ENCODE assay signal across 8 cellular contexts in the genomic region with DNA sequence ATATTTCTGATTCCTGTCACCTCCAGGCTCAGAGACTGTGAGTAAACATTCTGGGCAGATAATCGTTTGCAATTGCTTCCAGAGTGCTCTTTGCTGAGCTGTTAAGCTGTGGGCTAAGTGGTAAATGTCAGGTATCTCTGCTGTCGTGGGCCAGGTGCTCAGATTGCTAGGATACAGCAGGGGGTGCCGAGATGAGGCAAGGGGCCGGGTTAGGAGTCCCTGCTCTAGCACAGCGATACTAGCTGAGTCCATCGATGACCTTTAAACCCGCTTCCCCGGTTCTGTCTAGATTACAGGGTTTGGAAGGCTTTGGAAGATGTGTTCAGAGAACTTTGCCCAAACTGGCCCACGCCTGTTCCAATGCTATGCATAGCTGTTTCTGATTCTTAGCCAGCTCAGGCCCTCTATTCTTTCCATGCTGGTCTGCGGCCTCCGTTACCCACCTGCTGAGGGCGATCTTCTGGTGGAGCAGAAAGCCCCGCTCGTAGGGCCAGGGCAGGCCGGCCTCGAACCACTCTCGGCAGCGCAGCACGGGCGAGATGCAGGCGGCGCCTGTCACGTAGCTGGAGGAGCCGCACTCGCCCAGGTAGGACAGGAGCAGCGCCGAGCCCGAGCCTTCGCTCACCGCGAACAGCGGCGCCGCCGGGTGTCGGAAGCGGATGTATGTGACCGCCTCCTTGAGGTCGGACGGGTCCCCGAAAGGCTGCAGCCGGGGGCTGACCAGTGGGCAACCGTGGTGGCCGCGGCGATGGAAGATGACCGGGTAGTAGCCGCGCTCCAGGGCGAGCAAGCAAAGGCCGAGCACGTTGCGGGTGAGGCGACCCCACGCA. TPM values are rescaled to one million over a fixed set of nuclear protein-coding genes. Genes with fewer than 3 reads are reported as not detected.
DNase-seq lines count a peak whose midpoint lies in the region; TF ChIP-seq lines count a peak whose summit lies in the region.

No MANE protein-coding gene starts in this region.

- intact Hi-C loops in activated T-helper 1 cell treated with anti-CD3 and anti-CD28 coated beads, Interleukin-12 subunit alpha, Interleukin-12 subunit beta, Interleukin-2, Interleukin-4 antibody, amounts not matched to agents 30 ng/mL and 10 ng/mL and 1 ng/mL, durations not matched to agents 14 hours and 24 hours and 36 hours (cut with micrococcal nuclease), result loop anchor here (1.0 to 5.0 kb wide), 8 partner anchors 176 to 615 kb away; a partner anchor contains a TSS

- H3K9me3 Mint-ChIP-seq in H9, result no peaks in the 10 kb centered on the region; a peak in 1 of 5 replicates
- no peaks in the 10 kb centered on the region for H3K9me3 Mint-ChIP-seq in activated T-helper 1 cell treated with anti-CD3 and anti-CD28 coated beads, Interleukin-12 subunit alpha, Interleukin-12 subunit beta, Interleukin-2, Interleukin-4 antibody, amounts not matched to agents 30 ng/mL and 10 ng/mL and 1 ng/mL, durations not matched to agents 14 hours and 24 hours and 36 hours
- H3K9me3 Mint-ChIP-seq in progenitor cell of endocrine pancreas (ENCODE audit: low read depth), result no peaks in the 10 kb centered on the region

- H3K36me3 Mint-ChIP-seq in H9 (ENCODE audit: insufficient read depth in 1 of 3, low read depth in 3 of 3) (peaks cover 0 to 5% (median 5%) of the 10 kb centered on the region in 3 experiments; a peak in 5 of 7 replicates), progenitor cell of endocrine pancreas (ENCODE audit: insufficient read depth) (peaks cover 3% of the 10 kb centered on the region)
- peaks cover 23% of the 10 kb centered on the region for H3K36me3 Mint-ChIP-seq in activated T-helper 1 cell treated with anti-CD3 and anti-CD28 coated beads, Interleukin-12 subunit alpha, Interleukin-12 subunit beta, Interleukin-2, Interleukin-4 antibody, amounts not matched to agents 30 ng/mL and 10 ng/mL and 1 ng/mL, durations not matched to agents 14 hours and 24 hours and 36 hours (ENCODE audit: low read depth)

- TF ChIP-seq CTCF in H9 (conservative IDR thresholded peaks at IDR 0.05) (peak; percentile 48; the same call in 2 of the 3 replicates), cardiac muscle cell (IDR thresholded peaks at IDR 0.05; ENCODE audit: low read depth, low read length) (peak; percentile 2), progenitor cell of endocrine pancreas (IDR thresholded peaks at IDR 0.05; ENCODE audit: unreplicated experiment) (peak; percentile 28)

- no peak overlapping the region for H2BK12ac ChIP-seq in H9 (ENCODE audit: insufficient read length, low read depth, low read length)

- no peak overlapping the region for H3T11ph ChIP-seq in H9 (ENCODE audit: low read length)

- no peak overlapping the region for H3K18ac ChIP-seq in H9 (ENCODE audit: insufficient read length, low read depth, low read length)

- H3K36me3 ChIP-seq in BLaER1 treated with 17β-estradiol and CSF1 and Interleukin-3, amounts not matched to agents 10 nM and 100 nM, result peaks cover 0 to 17% (median 4%) of the 10 kb centered on the region in 11 experiments; a peak in 6 of 22 replicates
- no peaks in the 10 kb centered on the region for H3K36me3 ChIP-seq in cardiac muscle cell

- no peak overlapping the region for H2BK120ac ChIP-seq in H9 (ENCODE audit: low read depth, low read length, poor library complexity, severe bottlenecking)

- no peak overlapping the region for H2BK20ac ChIP-seq in H9 (ENCODE audit: low read depth, low read length, poor library complexity, severe bottlenecking)

- peaks cover 4 to 52% (median 21%) of the 10 kb centered on the region in 11 experiments; a peak in 16 of 22 replicates for H4K20me1 ChIP-seq in BLaER1 treated with 17β-estradiol and CSF1 and Interleukin-3, amounts not matched to agents 10 nM and 100 nM
- no peaks in the 10 kb centered on the region for H4K20me1 ChIP-seq in H9 (ENCODE audit: control insufficient read depth, insufficient read depth, insufficient read length)

- H3K14ac ChIP-seq in H9 (ENCODE audit: insufficient read depth, low read length), result no peak overlapping the region

- H3K4me1 ChIP-seq in BLaER1 treated with 17β-estradiol and CSF1 and Interleukin-3, amounts not matched to agents 10 nM and 100 nM, result peaks cover 65 to 76% (median 67%) of the 10 kb centered on the region in 10 experiments
- no peaks in the 10 kb centered on the region for H3K4me1 ChIP-seq in H9 (ENCODE audit: insufficient read depth, low read length)
- H3K4me1 ChIP-seq in cardiac muscle cell (ENCODE audit: low read depth), result peaks cover 6% of the 10 kb centered on the region

- peaks cover 21% of the 10 kb centered on the region for H3K23me2 ChIP-seq in H9 (ENCODE audit: insufficient read length, low read depth, low read length, poor library complexity, severe bottlenecking)

- no peak overlapping the region for H3K4ac ChIP-seq in H9 (ENCODE audit: low read depth, low read length)

- H2BK15ac ChIP-seq in H9 (ENCODE audit: low read depth, low read length), result no peak overlapping the region

- H3K56ac ChIP-seq in H9 (ENCODE audit: insufficient read length, low read depth, low read length), result no peak overlapping the region

- peak; percentile 82 for DNase-seq in H9
- peak; percentile 87 for DNase-seq in NCI-H748 treated with DMSO at 0.1 percent for 48 hours (lab: John Stamatoyannopoulos, UW)
- peak; percentile 62 for DNase-seq in activated T-helper 1 cell treated with anti-CD3 and anti-CD28 coated beads, Interleukin-12 subunit alpha, Interleukin-12 subunit beta, Interleukin-2, Interleukin-4 antibody, amounts not matched to agents 30 ng/mL and 10 ng/mL and 1 ng/mL, durations not matched to agents 14 hours and 24 hours and 36 hours (ENCODE audit: low spot score)
- DNase-seq in cardiac muscle cell (ENCODE audit: low read depth in 1 of 2, low spot score in 1 of 2), result peak in 1 of 2 donors; percentile 46
- DNase-seq in progenitor cell of endocrine pancreas (ENCODE audit: low spot score, unreplicated experiment), result no peak
- no peak for DNase-seq in pons (ENCODE audit: low spot score)
- DNase-seq in GF-D8 (lab: John Stamatoyannopoulos, UW), result no peak

- H3K4me3 ChIP-seq in BLaER1 treated with 17β-estradiol and CSF1 and Interleukin-3, amounts not matched to agents 10 nM and 100 nM, result peak overlapping the region; percentile 74 to 89 (median 78)
- peak overlapping the region; percentile 49 for H3K4me3 ChIP-seq in cardiac muscle cell

- H2BK5ac ChIP-seq in H9 (ENCODE audit: insufficient read length, low read length), result no peak overlapping the region

- no peaks in the 10 kb centered on the region for H3K27me3 ChIP-seq in BLaER1 treated with 17β-estradiol and CSF1 and Interleukin-3, amounts not matched to agents 10 nM and 100 nM
- H3K27me3 ChIP-seq in H9 (ENCODE audit: insufficient read depth, low read length) (peaks cover 8% of the 10 kb centered on the region; the same call in 1 of the 2 replicates), cardiac muscle cell (peaks cover 28% of the 10 kb centered on the region)

- H3K27ac Mint-ChIP-seq in H9, result no peak overlapping the region
- peak overlapping the region; percentile 89 for H3K27ac Mint-ChIP-seq in activated T-helper 1 cell treated with anti-CD3 and anti-CD28 coated beads, Interleukin-12 subunit alpha, Interleukin-12 subunit beta, Interleukin-2, Interleukin-4 antibody, amounts not matched to agents 30 ng/mL and 10 ng/mL and 1 ng/mL, durations not matched to agents 14 hours and 24 hours and 36 hours
- H3K27ac Mint-ChIP-seq in progenitor cell of endocrine pancreas, result peak overlapping the region; percentile 79

- peak overlapping the region; percentile 41 to 89 (median 86) for H3K27ac ChIP-seq in BLaER1 treated with 17β-estradiol and CSF1 and Interleukin-3, amounts not matched to agents 10 nM and 100 nM
- H3K27ac ChIP-seq in H9 (ENCODE audit: insufficient read length, low read depth, low read length) (no peak overlapping the region), cardiac muscle cell (no peak overlapping the region)

- no peak overlapping the region for H4K5ac ChIP-seq in H9 (ENCODE audit: insufficient read length, low read depth, low read length)

- no peak overlapping the region for H2AFZ ChIP-seq in H9 (ENCODE audit: low read length)

- no peak overlapping the region for H2AK5ac ChIP-seq in H9 (ENCODE audit: insufficient read length, low read length)

- no peak overlapping the region for H3K23ac ChIP-seq in H9 (ENCODE audit: insufficient read length, low read depth, low read length)

- H3K9ac ChIP-seq in BLaER1 treated with 17β-estradiol and CSF1 and Interleukin-3, amounts not matched to agents 10 nM and 100 nM, result peak overlapping the region; percentile 79 to 94 (median 83)
- H3K9ac ChIP-seq in H9 (ENCODE audit: extremely low read depth, insufficient read length, low read length), result no peak overlapping the region

- H3K9me3 ChIP-seq in BLaER1 treated with 17β-estradiol and CSF1 and Interleukin-3, amounts not matched to agents 10 nM and 100 nM (replicated peaks in 1 of 11), result no peaks in the 10 kb centered on the region
- H3K9me3 ChIP-seq in H9 (ENCODE audit: control insufficient read depth, low read depth, low read length), result no peaks in the 10 kb centered on the region
- no peaks in the 10 kb centered on the region for H3K9me3 ChIP-seq in cardiac muscle cell (ENCODE audit: low read depth)

- H3K79me1 ChIP-seq in H9 (ENCODE audit: insufficient read depth, low read depth, low read length, poor library complexity, severe bottlenecking), result no peaks in the 10 kb centered on the region

- H3K4me1 Mint-ChIP-seq in H9 (peaks cover 13 to 16% of the 10 kb centered on the region in 2 experiments), progenitor cell of endocrine pancreas (ENCODE audit: low read depth) (peaks cover 13% of the 10 kb centered on the region)
- H3K4me1 Mint-ChIP-seq in activated T-helper 1 cell treated with anti-CD3 and anti-CD28 coated beads, Interleukin-12 subunit alpha, Interleukin-12 subunit beta, Interleukin-2, Interleukin-4 antibody, amounts not matched to agents 30 ng/mL and 10 ng/mL and 1 ng/mL, durations not matched to agents 14 hours and 24 hours and 36 hours (ENCODE audit: low read depth), result peaks cover 20% of the 10 kb centered on the region

- H4K8ac ChIP-seq in H9 (replicated peaks; ENCODE audit: insufficient read length, low read depth, low read length), result no peak overlapping the region

- no peaks in the 10 kb centered on the region for H3K79me2 ChIP-seq in H9 (ENCODE audit: insufficient read depth, low read length)

- H3K4me2 ChIP-seq in BLaER1 treated with 17β-estradiol and CSF1 and Interleukin-3, amounts not matched to agents 10 nM and 100 nM, result peak overlapping the region; percentile 94 to 100 (median 96)
- peak overlapping the region; percentile 77 for H3K4me2 ChIP-seq in H9 (ENCODE audit: insufficient read depth, insufficient read length, low read length)

- H3K27me3 Mint-ChIP-seq in H9 (ENCODE audit: low read depth), result peaks cover 51% of the 10 kb centered on the region
- peaks cover 1% of the 10 kb centered on the region for H3K27me3 Mint-ChIP-seq in activated T-helper 1 cell treated with anti-CD3 and anti-CD28 coated beads, Interleukin-12 subunit alpha, Interleukin-12 subunit beta, Interleukin-2, Interleukin-4 antibody, amounts not matched to agents 30 ng/mL and 10 ng/mL and 1 ng/mL, durations not matched to agents 14 hours and 24 hours and 36 hours (ENCODE audit: insufficient read depth)
- H3K27me3 Mint-ChIP-seq in progenitor cell of endocrine pancreas, result peaks cover 50% of the 10 kb centered on the region

- H3K4me3 Mint-ChIP-seq in H9 (peak overlapping the region; percentile 68 to 86), progenitor cell of endocrine pancreas (ENCODE audit: low read depth) (peak overlapping the region; percentile 66)
- peak overlapping the region; percentile 93 for H3K4me3 Mint-ChIP-seq in activated T-helper 1 cell treated with anti-CD3 and anti-CD28 coated beads, Interleukin-12 subunit alpha, Interleukin-12 subunit beta, Interleukin-2, Interleukin-4 antibody, amounts not matched to agents 30 ng/mL and 10 ng/mL and 1 ng/mL, durations not matched to agents 14 hours and 24 hours and 36 hours

- H4K91ac ChIP-seq in H9 (ENCODE audit: insufficient read length, low read depth, low read length), result no peak overlapping the region

- no CpG with 5 or more reads among the region's 55 CpGs for WGBS in H9 (ENCODE audit: extremely low coverage, insufficient read length, low lambda C conversion rate)

RNA-seq across cellular contexts. Expression of a gene that starts 1.0 kb away (rescaled TPM):
- total RNA-seq in H9 (2021) (1.7 and 2.5 TPM in 2 replicates), cardiac muscle cell (5.8 and 7.2 TPM in 2 replicates), progenitor cell of endocrine pancreas (5.3 and 5.4 TPM in 2 replicates)
- 18.5 and 19.5 TPM in 2 replicates for total RNA-seq in activated T-helper 1 cell treated with anti-CD3 and anti-CD28 coated beads, Interleukin-12 subunit alpha, Interleukin-12 subunit beta, Interleukin-2, Interleukin-4 antibody, amounts not matched to agents 30 ng/mL and 10 ng/mL and 1 ng/mL, durations not matched to agents 14 hours and 24 hours and 36 hours
- 4.8 and 5.3 TPM in 2 replicates for polyA plus RNA-seq in cardiac muscle cell

RNA-seq across cellular contexts. Expression of a gene that starts 2.6 kb away (rescaled TPM):
- total RNA-seq in H9 (2021) (27.1 and 28.1 TPM in 2 replicates), cardiac muscle cell (100 and 105 TPM in 2 replicates), progenitor cell of endocrine pancreas (39.7 and 40.2 TPM in 2 replicates)
- total RNA-seq in activated T-helper 1 cell treated with anti-CD3 and anti-CD28 coated beads, Interleukin-12 subunit alpha, Interleukin-12 subunit beta, Interleukin-2, Interleukin-4 antibody, amounts not matched to agents 30 ng/mL and 10 ng/mL and 1 ng/mL, durations not matched to agents 14 hours and 24 hours and 36 hours, result 67.4 and 71.8 TPM in 2 replicates
- polyA plus RNA-seq in cardiac muscle cell, result 102 and 104 TPM in 2 replicates

RNA-seq across cellular contexts. Expression of a gene that starts 23.6 kb away (rescaled TPM):
- total RNA-seq in H9 (2021) (47.0 and 47.4 TPM in 2 replicates), cardiac muscle cell (35.5 and 52.1 TPM in 2 replicates), progenitor cell of endocrine pancreas (51.6 and 54.9 TPM in 2 replicates)
- total RNA-seq in activated T-helper 1 cell treated with anti-CD3 and anti-CD28 coated beads, Interleukin-12 subunit alpha, Interleukin-12 subunit beta, Interleukin-2, Interleukin-4 antibody, amounts not matched to agents 30 ng/mL and 10 ng/mL and 1 ng/mL, durations not matched to agents 14 hours and 24 hours and 36 hours, result 81.0 and 87.5 TPM in 2 replicates
- 37.5 and 50.5 TPM in 2 replicates for polyA plus RNA-seq in cardiac muscle cell

RNA-seq across cellular contexts. Expression of a gene that starts 27.1 kb away (rescaled TPM):
- total RNA-seq in H9 (2021) (21.6 and 24.2 TPM in 2 replicates), cardiac muscle cell (7.5 and 12.7 TPM in 2 replicates), progenitor cell of endocrine pancreas (22.8 and 27.5 TPM in 2 replicates)
- 45.8 and 46.2 TPM in 2 replicates for total RNA-seq in activated T-helper 1 cell treated with anti-CD3 and anti-CD28 coated beads, Interleukin-12 subunit alpha, Interleukin-12 subunit beta, Interleukin-2, Interleukin-4 antibody, amounts not matched to agents 30 ng/mL and 10 ng/mL and 1 ng/mL, durations not matched to agents 14 hours and 24 hours and 36 hours
- polyA plus RNA-seq in cardiac muscle cell, result 6.3 and 7.4 TPM in 2 replicates

RNA-seq across cellular contexts. Expression of a gene that starts 56.9 kb away (rescaled TPM):
- total RNA-seq in H9 (2021) (2.3 and 2.6 TPM in 2 replicates), cardiac muscle cell (127 and 243 TPM in 2 replicates), progenitor cell of endocrine pancreas (0.27 TPM in 1 of 2 replicates, not detected in the other)
- total RNA-seq in activated T-helper 1 cell treated with anti-CD3 and anti-CD28 coated beads, Interleukin-12 subunit alpha, Interleukin-12 subunit beta, Interleukin-2, Interleukin-4 antibody, amounts not matched to agents 30 ng/mL and 10 ng/mL and 1 ng/mL, durations not matched to agents 14 hours and 24 hours and 36 hours, result 5.1 and 6.4 TPM in 2 replicates
- 163 and 255 TPM in 2 replicates for polyA plus RNA-seq in cardiac muscle cell

Comparison
In these comparisons a context has a peak if more than half of its experiments do, and no peak if none do; other contexts are left out.
1. H3K27ac ChIP-seq: peak in BLaER1 treated with 17β-estradiol and CSF1 and Interleukin-3, amounts not matched to agents 10 nM and 100 nM (11 of 11); none in H9 (single experiment) and cardiac muscle cell (single experiment).
2. DNase-seq: peak in H9 (single experiment), NCI-H748 treated with DMSO at 0.1 percent for 48 hours (single experiment) and activated T-helper 1 cell treated with anti-CD3 and anti-CD28 coated beads, Interleukin-12 subunit alpha, Interleukin-12 subunit beta, Interleukin-2, Interleukin-4 antibody, amounts not matched to agents 30 ng/mL and 10 ng/mL and 1 ng/mL, durations not matched to agents 14 hours and 24 hours and 36 hours (single experiment); none in progenitor cell of endocrine pancreas (single experiment), pons (single experiment) and GF-D8 (single experiment).
3. H3K27ac Mint-ChIP-seq: peak in activated T-helper 1 cell treated with anti-CD3 and anti-CD28 coated beads, Interleukin-12 subunit alpha, Interleukin-12 subunit beta, Interleukin-2, Interleukin-4 antibody, amounts not matched to agents 30 ng/mL and 10 ng/mL and 1 ng/mL, durations not matched to agents 14 hours and 24 hours and 36 hours (single experiment) and progenitor cell of endocrine pancreas (single experiment); none in H9 (0 of 3).
4. Peak in every context shown above with its lines, with median percentiles within 50 percentile points of each other: H3K4me3 Mint-ChIP-seq and CTCF ChIP-seq.